15 cellular contexts compared by ENCODE assay signal in the genomic region with DNA sequence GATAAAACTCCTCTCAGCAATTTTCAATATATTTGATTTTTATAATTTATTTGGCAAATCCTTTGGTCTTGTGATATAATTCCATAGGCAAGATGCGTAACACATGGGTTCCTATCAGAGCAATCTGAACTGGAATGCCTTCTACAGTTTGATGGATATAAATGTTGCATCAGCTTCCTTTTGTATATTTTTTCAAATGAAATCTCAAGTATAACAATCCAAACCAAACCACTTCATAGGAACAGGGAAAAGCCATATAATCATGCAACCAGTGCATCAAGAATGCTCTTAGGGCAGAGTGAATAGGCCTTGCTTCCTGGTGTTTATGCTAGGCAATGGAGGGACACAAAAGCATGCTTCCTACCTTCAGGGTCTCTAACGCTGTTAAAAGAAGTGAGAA. TPM values are rescaled to one million over a fixed set of nuclear protein-coding genes. Genes with fewer than 3 reads are reported as not detected.
DNase-seq lines count a peak whose midpoint lies in the region; ATAC-seq, FAIRE-seq and TF ChIP-seq lines count a peak whose summit lies in the region.
"Had no signal": no experiment of that assay in that cellular context is flagged by ENCODE, and none has a peak within 500 bp of the region (broad histone marks: within the 10 kb centered on the region; RNA-seq: fewer than 3 reads in every experiment).

No MANE protein-coding gene starts in this region.

- H3K4me1 ChIP-seq in astrocyte (ENCODE audit: insufficient read depth, low read length) = peaks cover 23% of the 10 kb centered on the region
- H3K4me1 ChIP-seq in psoas muscle = peaks cover 2% of the 10 kb centered on the region
- H3K4me1 ChIP-seq: BLaER1 had no signal

- DNase-seq in HFFc6 (no peak), astrocyte (ENCODE audit: low read depth) (peak; percentile 27), fibroblast of the aortic adventitia (ENCODE audit: low read depth) (peak; percentile 51), psoas muscle (no peak), T-helper 17 cell (no peak), hypothalamus (lab: John Stamatoyannopoulos, UW) (no peak)
- DNase-seq: AML-193; CD8-positive, alpha-beta memory T cell; HCEC 1CT had no signal

- H3K4me3 Mint-ChIP-seq in HFFc6 (no peak overlapping the region), astrocyte (ENCODE audit: unreplicated experiment) (no peak overlapping the region), T-helper 17 cell (no peak overlapping the region)
- H3K4me3 Mint-ChIP-seq: CD8-positive, alpha-beta memory T cell; IgD-negative memory B cell had no signal

- H3K27me3 Mint-ChIP-seq in HFFc6 (ENCODE audit: insufficient read depth) (peaks cover 2% of the 10 kb centered on the region; the same call in 1 of the 2 replicates), astrocyte (ENCODE audit: low read depth, unreplicated experiment) (no peaks in the 10 kb centered on the region), T-helper 17 cell (peaks cover 18% of the 10 kb centered on the region)
- H3K27me3 Mint-ChIP-seq: IgD-negative memory B cell had no signal

- FAIRE-seq in astrocyte (lab: Jason Lieb, UNC) = no peak
- FAIRE-seq: A549, GM12878, GM18507 had no signal

- H3K36me3 ChIP-seq in astrocyte (ENCODE audit: insufficient read depth, low read length) (peaks cover 3% of the 10 kb centered on the region), psoas muscle (ENCODE audit: insufficient read depth in 1 of 2, low read depth in 1 of 2) (no peaks in the 10 kb centered on the region)

- 87 to 92% (median 90%) methylated on average over 2 of the region's 2 CpGs for WGBS in psoas muscle, 3 donors

- no peak overlapping the region for H3K4me3 ChIP-seq in astrocyte (ENCODE audit: insufficient read depth, low read depth, low read length)
- no peak overlapping the region for H3K4me3 ChIP-seq in fibroblast of the aortic adventitia (ENCODE audit: low read depth, low read length)
- no peak overlapping the region for H3K4me3 ChIP-seq in psoas muscle
- H3K4me3 ChIP-seq: A549, BLaER1, GM12878 had no signal

- intact Hi-C loops in psoas muscle (cut with DNase I) = no loop called here

- ATAC-seq in psoas muscle (no peak), HG02798 (IDR thresholded peaks at IDR 0.05; ENCODE audit: poor library complexity, unreplicated experiment) (no peak), T-helper 17 cell (no peak)
- ATAC-seq: A549, GM12878 had no signal

- no peak overlapping the region for H3K27ac ChIP-seq in astrocyte (ENCODE audit: low read depth, low read length)
- no peak overlapping the region for H3K27ac ChIP-seq in psoas muscle
- H3K27ac ChIP-seq: A549, BLaER1 had no signal

- no peaks in the 10 kb centered on the region for H3K9me3 ChIP-seq in astrocyte (ENCODE audit: insufficient read depth, low read depth, low read length)
- H3K9me3 ChIP-seq in psoas muscle = no peaks in the 10 kb centered on the region
- no peaks in the 10 kb centered on the region for H3K9me3 ChIP-seq in T-helper 17 cell (ENCODE audit: control insufficient read depth, low read length, poor library complexity, severe bottlenecking)
- H3K9me3 ChIP-seq: A549, BLaER1 had no signal

- no peak overlapping the region for H3K9ac ChIP-seq in astrocyte (ENCODE audit: low read length)
- H3K9ac ChIP-seq: BLaER1 had no signal

- no peaks in the 10 kb centered on the region for H3K27me3 ChIP-seq in astrocyte (ENCODE audit: insufficient read depth, low read length)
- no peaks in the 10 kb centered on the region for H3K27me3 ChIP-seq in psoas muscle (ENCODE audit: insufficient read depth in 3 of 3, low read length in 2 of 3)
- H3K27me3 ChIP-seq: BLaER1 had no signal

- no peak overlapping the region for H3K4me2 ChIP-seq in astrocyte (ENCODE audit: low read length)
- H3K4me2 ChIP-seq: A549, BLaER1 had no signal

- H3K4me1 Mint-ChIP-seq in HFFc6 (ENCODE audit: low read depth) = peaks cover 75% of the 10 kb centered on the region
- peaks cover 10% of the 10 kb centered on the region for H3K4me1 Mint-ChIP-seq in astrocyte (ENCODE audit: low read depth, unreplicated experiment)
- peaks cover 4% of the 10 kb centered on the region for H3K4me1 Mint-ChIP-seq in T-helper 17 cell

- H3K9me3 Mint-ChIP-seq in HFFc6 (no peaks in the 10 kb centered on the region), astrocyte (ENCODE audit: unreplicated experiment) (no peaks in the 10 kb centered on the region)
- H3K9me3 Mint-ChIP-seq: CD8-positive, alpha-beta memory T cell; IgD-negative memory B cell had no signal

- no peaks in the 10 kb centered on the region for H3K36me3 Mint-ChIP-seq in HFFc6 (ENCODE audit: low read depth)
- H3K36me3 Mint-ChIP-seq in astrocyte (ENCODE audit: low read depth, unreplicated experiment) = no peaks in the 10 kb centered on the region
- peaks cover 3% of the 10 kb centered on the region for H3K36me3 Mint-ChIP-seq in T-helper 17 cell (ENCODE audit: low read depth)
- H3K36me3 Mint-ChIP-seq: CD8-positive, alpha-beta memory T cell had no signal

- no peaks in the 10 kb centered on the region for H4K20me1 ChIP-seq in astrocyte (ENCODE audit: insufficient read depth, low read length)
- H4K20me1 ChIP-seq: BLaER1 had no signal

- TF ChIP-seq CTCF in HFFc6 (IDR thresholded peaks at IDR 0.05) (no peak), astrocyte (IDR thresholded peaks at IDR 0.05; ENCODE audit: insufficient read depth, low read depth, low read length) (no peak), fibroblast of the aortic adventitia (IDR thresholded peaks at IDR 0.05; ENCODE audit: insufficient read depth, low read length) (no peak), psoas muscle (IDR thresholded peaks at IDR 0.05) (no peak)

- no peaks in the 10 kb centered on the region for H3K79me2 ChIP-seq in astrocyte (ENCODE audit: insufficient read depth, low read length)

- peak overlapping the region; percentile 41; the same call in 1 of the 2 replicates for H3K27ac Mint-ChIP-seq in HFFc6
- H3K27ac Mint-ChIP-seq in astrocyte (ENCODE audit: unreplicated experiment) = no peak overlapping the region
- H3K27ac Mint-ChIP-seq in T-helper 17 cell = no peak overlapping the region
- H3K27ac Mint-ChIP-seq: IgD-negative memory B cell had no signal

- no peak overlapping the region for H2AFZ ChIP-seq in astrocyte (ENCODE audit: low read depth, low read length)

RNA-seq across cellular contexts. Expression of a gene that starts 34.5 kb away (rescaled TPM):
- 1 to 10 TPM; 6.6 to 8.4 (median 6.9) TPM for total RNA-seq in HFFc6 (2021; fragmentation: NEBNext Ultra II Directional; extraction: Animal tissue kit (Norgen Biotek cat#: 25700))
- total RNA-seq in astrocyte (7.5 and 7.6 TPM in 2 replicates), fibroblast of the aortic adventitia (ENCODE audit: low replicate concordance) (3.2 and 11.1 TPM in 2 replicates), psoas muscle (1 to 10 TPM in 3 of 4 donors, under 1 TPM in 1; 0.59 to 4.2 (median 1.5) TPM), T-helper 17 cell (1 to 10 TPM; 1.1 to 1.9 TPM)
- polyA plus RNA-seq in psoas muscle = 1 to 10 TPM; 2.4 to 5.3 (median 2.5) TPM

RNA-seq across cellular contexts. Expression of a gene that starts 35.7 kb away (rescaled TPM):
- total RNA-seq in HFFc6 (2021; fragmentation: NEBNext Ultra II Directional; extraction: Animal tissue kit (Norgen Biotek cat#: 25700)) = 10 to 100 TPM; 20.3 to 28.3 (median 23.3) TPM
- total RNA-seq in astrocyte (16.7 and 17.0 TPM in 2 replicates), fibroblast of the aortic adventitia (ENCODE audit: low replicate concordance) (6.1 and 28.7 TPM in 2 replicates), psoas muscle (1 to 10 TPM; 4.2 to 8.4 (median 4.4) TPM), T-helper 17 cell (10 to 100 TPM; 50.5 to 53.9 TPM)
- polyA plus RNA-seq in psoas muscle = 10 to 100 TPM in 1 of 3 donors, 1 to 10 TPM in 2; 1.7 to 13.1 (median 7.0) TPM

Comparison
In these comparisons a context has a peak if more than half of its experiments do, and no peak if none do; other contexts are left out.
1. DNase-seq: peak in astrocyte (single experiment) and fibroblast of the aortic adventitia (single experiment); none in HFFc6 (single experiment), psoas muscle (0 of 2), T-helper 17 cell (0 of 3) and hypothalamus (0 of 51).